In genomic region chr12:125192690-125193221, GRCh38 we compare ENCODE assay signal across 23 cellular contexts. TPM values are rescaled to one million over a fixed set of nuclear protein-coding genes. Genes with fewer than 3 reads are reported as not detected.
"Had no signal": no experiment of that assay in that cellular context is flagged by ENCODE, and none has a peak within 500 bp of the region (broad histone marks: within the 10 kb centered on the region; RNA-seq: fewer than 3 reads in every experiment).

No MANE protein-coding gene starts in this region.

- H3K4me3 ChIP-seq: SJCRH30 had no signal

- DNase-seq: KBM-7, MV-4-11, NCI-H1048, NCI-H1105, NCI-H1417, NCI-H1436 treated with DMSO at 0.1 percent for 48 hours, NCI-H1694, NCI-H187 treated with DMSO at 0.1 percent for 48 hours, NCI-H2029 treated with DMSO at 0.1 percent for 48 hours, NCI-H2107, NCI-H345, NCI-H446 treated with DMSO at 0.1 percent for 48 hours, NCI-H510A treated with DMSO at 0.1 percent for 48 hours, NCI-H526, NCI-H748 treated with DMSO at 0.1 percent for 48 hours, PC-3, SHP77 treated with DMSO at 0.1 percent for 48 hours, SJCRH30, T-helper 1 cell had no signal

- H3K36me3 ChIP-seq: SJCRH30 had no signal

- H3K4me3 Mint-ChIP-seq: IgD-negative memory B cell had no signal

- H3K9me3 ChIP-seq: SJCRH30 had no signal

- H3K27ac ChIP-seq: RWPE1, SJCRH30 had no signal

- ATAC-seq: Panc1, PC-3, SK-N-SH treated with all-trans-retinoic acid at 6 μM for 48 hours had no signal

- H3K36me3 Mint-ChIP-seq: IgD-negative memory B cell had no signal

- H3K4me1 ChIP-seq: SJCRH30 had no signal

RNA-seq across cellular contexts. Expression of gene TMEM132B, which starts 6.6 kb away (rescaled TPM):
- total RNA-seq: PC-3 had no signal
- polyA plus RNA-seq: IgD-negative memory B cell had no signal
